9 cellular contexts compared by ENCODE assay signal in the genomic region with DNA sequence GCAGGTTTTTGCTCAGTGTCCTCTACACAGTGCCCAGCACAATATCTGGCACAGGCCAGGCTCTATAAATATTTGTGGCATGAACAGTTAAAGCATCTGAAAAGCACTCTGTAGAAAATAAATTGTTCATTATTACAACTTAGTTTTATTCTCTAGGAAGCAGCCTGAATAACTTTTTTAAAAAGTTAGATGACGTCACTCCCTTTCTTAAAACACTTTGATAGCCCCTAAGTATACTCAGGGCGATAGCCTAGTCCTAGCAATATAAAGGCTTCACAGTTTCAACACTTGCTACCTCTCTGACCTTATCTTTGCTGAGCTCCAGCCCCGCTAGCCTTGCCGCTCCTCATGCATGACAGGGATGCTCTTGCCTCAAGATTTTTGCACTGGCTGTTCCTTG.
"Had no signal": no experiment of that assay in that cellular context is flagged by ENCODE, and none has a peak within 500 bp of the region (broad histone marks: within the 10 kb centered on the region; RNA-seq: fewer than 3 reads in every experiment).

No MANE protein-coding gene starts in this region.

- H3K4me1 ChIP-seq: HAP-1 had no signal

- H3K27ac ChIP-seq: GM23248 had no signal

- H2AFZ ChIP-seq: GM23248 had no signal

- DNase-seq: GM23248, GOT3, H7, H9, HCEC 1CT had no signal

- H3K9ac ChIP-seq: GM23248 had no signal

- H3K9me3 Mint-ChIP-seq: H9 had no signal

- H3K27ac Mint-ChIP-seq: H9 had no signal

- H3K9me3 ChIP-seq: HAP-1 had no signal

- ATAC-seq: HCT116 had no signal

- H3K36me3 ChIP-seq: HAP-1 had no signal

- H3K4me3 ChIP-seq: GM23248, HAP-1 had no signal

- FAIRE-seq: H1, H54 had no signal

- H3K4me3 Mint-ChIP-seq: H9 had no signal
